22 cellular contexts compared by ENCODE assay signal in the genomic region with DNA sequence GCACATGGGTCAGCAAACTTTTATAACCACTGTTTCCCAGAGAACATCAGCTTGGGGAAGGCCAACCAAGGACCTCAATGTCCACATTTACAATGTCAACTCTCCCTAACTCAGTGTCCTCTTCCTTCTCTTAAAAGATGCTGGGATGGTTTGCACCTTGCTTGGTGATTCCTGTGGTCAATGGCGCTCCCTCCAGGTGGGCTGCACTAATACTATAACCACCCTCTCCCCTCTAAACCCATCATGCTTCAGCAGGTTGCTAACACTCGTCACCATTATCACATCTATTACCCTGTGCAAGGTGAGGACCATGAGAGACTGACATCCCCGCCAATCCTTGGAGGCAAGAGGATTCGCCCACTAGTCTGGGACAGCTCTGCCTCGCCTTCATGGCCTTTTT.
"Had no signal": no experiment of that assay in that cellular context is flagged by ENCODE, and none has a peak within 500 bp of the region (broad histone marks: within the 10 kb centered on the region; RNA-seq: fewer than 3 reads in every experiment).

No MANE protein-coding gene starts in this region.

- DNase-seq: activated CD4-positive, alpha-beta T cell treated with anti-CD3 and anti-CD28 coated beads for 4 hours; activated CD8-positive, alpha-beta memory T cell treated with anti-CD3 and anti-CD28 coated beads, Interleukin-2, amount 50 U/mL, for 48 hours; activated CD8-positive, alpha-beta T cell treated with anti-CD3 and anti-CD28 coated beads for 36 hours; activated effector memory CD4-positive, alpha-beta T cell treated with Interleukin-2 at 50 U/mL for 16 hours; activated naive CD4-positive, alpha-beta T cell; activated T-cell treated with anti-CD3 and anti-CD28 coated beads, Interleukin-2, amount 50 U/mL, for 1 hour; aorta; Karpas-422; NCI-H1105 treated with DMSO at 0.1 percent for 48 hours; NCI-H1436 treated with DMSO at 0.1 percent for 48 hours; NCI-H187; NCI-H2081; NCI-H446; NCI-H524; PC-9; SHP77 treated with DMSO at 0.1 percent for 48 hours; T-cell had no signal

- H3K4me1 ChIP-seq: breast epithelium had no signal

- H3K27ac Mint-ChIP-seq: activated CD8-positive, alpha-beta T cell treated with anti-CD3 and anti-CD28 coated beads for 36 hours; activated naive CD4-positive, alpha-beta T cell treated with anti-CD3 and anti-CD28 coated beads, Interleukin-2, amount 50 U/mL, for 24 hours; activated T-helper 1 cell treated with anti-CD3 and anti-CD28 coated beads, Interleukin-12 subunit alpha, Interleukin-12 subunit beta, Interleukin-2, Interleukin-4 antibody, amounts not matched to agents 30 ng/mL and 10 ng/mL and 1 ng/mL, durations not matched to agents 14 hours and 24 hours and 36 hours; T-cell had no signal

- H3K27ac ChIP-seq: breast epithelium, PC-9, VCaP had no signal

- H3K4me3 ChIP-seq: breast epithelium, PC-9 had no signal

- H3K9me3 ChIP-seq: breast epithelium had no signal

- H3K9me3 Mint-ChIP-seq: activated CD8-positive, alpha-beta T cell treated with anti-CD3 and anti-CD28 coated beads for 36 hours; activated naive CD4-positive, alpha-beta T cell treated with anti-CD3 and anti-CD28 coated beads, Interleukin-2, amount 50 U/mL, for 24 hours; activated T-helper 1 cell treated with anti-CD3 and anti-CD28 coated beads, Interleukin-12 subunit alpha, Interleukin-12 subunit beta, Interleukin-2, Interleukin-4 antibody, amounts not matched to agents 30 ng/mL and 10 ng/mL and 1 ng/mL, durations not matched to agents 14 hours and 24 hours and 36 hours; central memory CD8-positive, alpha-beta T cell; T-cell had no signal

- H3K27me3 ChIP-seq: breast epithelium had no signal

- H3K36me3 ChIP-seq: breast epithelium had no signal

- H3K4me3 Mint-ChIP-seq: activated CD8-positive, alpha-beta T cell treated with anti-CD3 and anti-CD28 coated beads for 36 hours; activated naive CD4-positive, alpha-beta T cell treated with anti-CD3 and anti-CD28 coated beads, Interleukin-2, amount 50 U/mL, for 24 hours; activated T-helper 1 cell treated with anti-CD3 and anti-CD28 coated beads, Interleukin-12 subunit alpha, Interleukin-12 subunit beta, Interleukin-2, Interleukin-4 antibody, amounts not matched to agents 30 ng/mL and 10 ng/mL and 1 ng/mL, durations not matched to agents 14 hours and 24 hours and 36 hours; central memory CD8-positive, alpha-beta T cell; T-cell had no signal

- ATAC-seq: activated CD8-positive, alpha-beta T cell treated with anti-CD3 and anti-CD28 coated beads for 36 hours; T-cell had no signal

- H3K4me1 Mint-ChIP-seq: activated naive CD4-positive, alpha-beta T cell treated with anti-CD3 and anti-CD28 coated beads, Interleukin-2, amount 50 U/mL, for 24 hours; central memory CD8-positive, alpha-beta T cell; T-cell had no signal

- H3K36me3 Mint-ChIP-seq: activated naive CD4-positive, alpha-beta T cell treated with anti-CD3 and anti-CD28 coated beads, Interleukin-2, amount 50 U/mL, for 24 hours; T-cell had no signal

- H2AFZ ChIP-seq: PC-9 had no signal

- H3K4me2 ChIP-seq: PC-9 had no signal
